8 cellular contexts compared by ENCODE assay signal in genomic region chr6:138572200-138572875, GRCh38.
DNase-seq lines count a peak whose midpoint lies in the region; ATAC-seq and TF ChIP-seq lines count a peak whose summit lies in the region.

No MANE protein-coding gene starts in this region.

- H3K36me3 ChIP-seq in HUES48 (ENCODE audit: control insufficient read depth, insufficient read depth, low read length) (no peaks in the 10 kb centered on the region), osteoblast (ENCODE audit: insufficient read depth, low read length) (no peaks in the 10 kb centered on the region)

- CTCF ChIA-PET in AG04450 (lab: Charles Lee) = interaction anchor here (0.7 to 2.3 kb wide), 5 partner anchors 15 to 143 kb away, joined by 3 to 19 read pairs (median 4); no protein-coding TSS in a partner anchor
- CTCF ChIA-PET in GM10248 (lab: Yijun Ruan, JAX) = interaction anchor here (0.8 to 1.4 kb wide), 2 partner anchors 12 to 16 kb away, joined by 3 to 5 read pairs; no protein-coding TSS in a partner anchor

- no peak for TF ChIP-seq POLR2A in erythroblast (IDR thresholded peaks at IDR 0.05; ENCODE audit: low read length)

- peak overlapping the region; percentile 85 for H2AFZ ChIP-seq in osteoblast (ENCODE audit: low read length)

- POLR2A ChIA-PET in AG04450 (lab: Yijun Ruan, JAX) = interaction anchor here (0.6 to 1.2 kb wide), 6 partner anchors 9 to 162 kb away, joined by 3 to 6 read pairs (median 4); no protein-coding TSS in a partner anchor
- POLR2A ChIA-PET in GM10248 (lab: Yijun Ruan, JAX) = no interaction called here

- DNase-seq in AG04450 (ENCODE audit: low read depth, low spot score) (peak; percentile 85), SW480 (ENCODE audit: low spot score) (peak; percentile 48), glomerular visceral epithelial cell (ENCODE audit: extremely low spot score) (peak; percentile 49), osteoblast (ENCODE audit: insufficient read length, low spot score, missing footprints) (peak; percentile 83), GM10248 (ENCODE audit: extremely low spot score) (no peak), erythroblast (lab: John Stamatoyannopoulos, UW) (no peak)

- ATAC-seq in HG02852 (IDR thresholded peaks at IDR 0.05; ENCODE audit: unreplicated experiment) = no peak

- H3K9me3 ChIP-seq in AG04450 (ENCODE audit: control insufficient read depth, insufficient read depth, low read length) (no peaks in the 10 kb centered on the region), HUES48 (ENCODE audit: control insufficient read depth, insufficient read depth, low read length) (no peaks in the 10 kb centered on the region), osteoblast (ENCODE audit: low read depth, low read length) (no peaks in the 10 kb centered on the region)

- peak overlapping the region; percentile 59 for H3K9ac ChIP-seq in HUES48 (ENCODE audit: low read depth, low read length)

- TF ChIP-seq CTCF in AG04450 (IDR thresholded peaks at IDR 0.05; ENCODE audit: low read depth, low read length) (no peak), osteoblast (IDR thresholded peaks at IDR 0.05; ENCODE audit: extremely low read depth, low read depth, low read length) (no peak), GM10248 (IDR thresholded peaks at IDR 0.05; ENCODE audit: control extremely low read depth, extremely low read depth, low read depth, missing control alignments) (no peak)

- H3K4me2 ChIP-seq in osteoblast (ENCODE audit: insufficient read depth, low read length) = peak overlapping the region; percentile 97

- H3K4me1 ChIP-seq in HUES48 (ENCODE audit: control insufficient read depth, insufficient read depth, low read length) (peaks cover 54% of the 10 kb centered on the region), osteoblast (ENCODE audit: insufficient read depth, low read length) (peaks cover 14% of the 10 kb centered on the region)

- H3K27ac ChIP-seq in AG04450 (ENCODE audit: low read depth, low read length) = peak overlapping the region; percentile 84
- H3K27ac ChIP-seq in HUES48 (ENCODE audit: low read depth, low read length) = peak overlapping the region; percentile 69
- H3K27ac ChIP-seq in osteoblast (ENCODE audit: low read depth, low read length) = peak overlapping the region; percentile 57

- H4K20me1 ChIP-seq in osteoblast (ENCODE audit: insufficient read depth, low read length) = no peaks in the 10 kb centered on the region

- H3K79me2 ChIP-seq in osteoblast (ENCODE audit: insufficient read depth, low read length) = peaks cover 11% of the 10 kb centered on the region

- H3K4me3 ChIP-seq in AG04450 (ENCODE audit: low read depth, low read length) (peak overlapping the region; percentile 69), HUES48 (ENCODE audit: low read depth, low read length) (peak overlapping the region; percentile 69), osteoblast (ENCODE audit: insufficient read depth, low read length) (peak overlapping the region; percentile 73)

- no peaks in the 10 kb centered on the region for H3K27me3 ChIP-seq in AG04450 (ENCODE audit: control insufficient read depth, insufficient read depth, low read length)
- H3K27me3 ChIP-seq in HUES48 (ENCODE audit: control insufficient read depth, insufficient read depth, low read length) = no peaks in the 10 kb centered on the region
- H3K27me3 ChIP-seq in osteoblast (ENCODE audit: insufficient read depth, low read length) = no peaks in the 10 kb centered on the region

Comparison
In these comparisons a context has a peak if more than half of its experiments do, and no peak if none do; other contexts are left out.
1. DNase-seq: peak in AG04450 (single experiment), SW480 (single experiment), glomerular visceral epithelial cell (single experiment) and osteoblast (single experiment); none in GM10248 (single experiment) and erythroblast (0 of 2).
2. Peak in every context shown above with its lines, with median percentiles within 50 percentile points of each other: H3K27ac ChIP-seq and H3K4me3 ChIP-seq.